Comparison of ENCODE assay signal across 12 cellular contexts in the genomic region with DNA sequence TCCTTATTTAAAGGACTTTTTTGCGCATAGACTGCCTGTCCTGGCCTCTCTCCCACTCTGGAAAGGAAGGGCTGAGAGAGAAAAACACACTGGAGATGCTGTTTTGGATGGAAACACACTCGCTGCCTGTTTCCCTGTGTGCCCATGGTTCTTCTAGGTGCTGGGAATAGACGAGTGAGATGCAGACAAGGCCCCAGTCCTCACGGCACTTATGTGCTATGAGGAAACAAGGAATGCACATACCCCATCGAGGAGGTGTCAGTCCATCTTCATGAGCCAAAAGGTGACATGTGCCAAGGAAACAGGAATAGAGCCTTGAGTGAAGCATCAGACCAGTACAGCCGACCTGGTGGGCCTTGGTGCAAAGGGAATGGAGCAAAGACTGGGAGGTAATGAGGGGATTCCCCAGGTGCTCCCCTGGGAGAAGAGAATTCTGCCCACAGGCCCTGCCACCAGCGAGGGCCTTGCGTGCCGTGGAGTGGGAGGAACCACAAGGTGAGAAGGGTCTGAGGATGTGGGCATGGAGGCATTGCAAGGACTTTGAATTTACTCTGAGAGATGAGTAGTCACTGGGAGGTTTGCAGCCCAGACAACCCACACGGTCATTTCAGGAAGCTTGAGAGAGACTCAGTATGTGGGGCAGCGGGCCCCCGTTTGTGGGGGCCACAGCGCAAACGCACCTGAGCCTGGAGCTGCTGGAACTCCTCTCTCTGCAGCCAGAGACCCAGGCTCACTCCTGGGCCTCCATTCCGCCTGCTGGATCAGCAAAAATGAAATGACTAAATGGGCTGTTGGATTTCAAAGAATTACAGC.
DNase-seq lines count a peak whose midpoint lies in the region; TF ChIP-seq lines count a peak whose summit lies in the region.
"Had no signal": no experiment of that assay in that cellular context is flagged by ENCODE, and none has a peak within 500 bp of the region (broad histone marks: within the 10 kb centered on the region; RNA-seq: fewer than 3 reads in every experiment).

No MANE protein-coding gene starts in this region.

- H3K36me3 ChIP-seq in Peyer's patch (no peaks in the 10 kb centered on the region), muscle layer of duodenum (ENCODE audit: control insufficient read depth in 1 of 2, insufficient read depth in 2 of 2, low read length in 2 of 2) (no peaks in the 10 kb centered on the region), tibial artery (no peaks in the 10 kb centered on the region)

- H3K4me1 ChIP-seq in Peyer's patch = peaks cover 0 to 9% (median 0%) of the 10 kb centered on the region in 4 donors
- peaks cover 4 to 5% of the 10 kb centered on the region in 2 donors for H3K4me1 ChIP-seq in muscle layer of duodenum (ENCODE audit: control insufficient read depth in 1 of 2, insufficient read depth in 2 of 2, low read length in 2 of 2)
- H3K4me1 ChIP-seq in tibial artery = peaks cover 0 to 42% (median 26%) of the 10 kb centered on the region in 4 donors

- H3K4me3 ChIP-seq in Peyer's patch (no peak overlapping the region), muscle layer of duodenum (ENCODE audit: low read depth in 1 of 2, low read length in 2 of 2) (no peak overlapping the region), tibial artery (peak overlapping the region in 1 of 2 donors; percentile 16)

- TF ChIP-seq CTCF in Peyer's patch (IDR thresholded peaks at IDR 0.05) (no peak), tibial artery (IDR thresholded peaks at IDR 0.05) (no peak)

- no peak for DNase-seq in Peyer's patch
- peak; percentile 22 for DNase-seq in dermis blood vessel endothelial cell
- no peak for DNase-seq in tibial artery
- DNase-seq in NOMO-1 treated with dmso at 0.1 percent for 144 hours (lab: John Stamatoyannopoulos, UW; ENCODE audit: unreplicated experiment) = no peak
- no peak for DNase-seq in iPS-NIHi7 (ENCODE audit: extremely low spot score)
- no peak for DNase-seq in GF-D8 (lab: John Stamatoyannopoulos, UW)
- DNase-seq: activated naive CD4-positive, alpha-beta T cell treated with anti-CD3 and anti-CD28 coated beads, Interleukin-2, amount 50 U/mL, for 16 hours; CD4-positive, CD25-positive, alpha-beta regulatory T cell; central memory CD4-positive, alpha-beta T cell; posterior cingulate gyrus; SHP77 treated with DMSO at 0.1 percent for 48 hours had no signal

- H3K27me3 ChIP-seq in Peyer's patch (no peaks in the 10 kb centered on the region), muscle layer of duodenum (ENCODE audit: low read depth, low read length) (no peaks in the 10 kb centered on the region), tibial artery (no peaks in the 10 kb centered on the region)

- TF ChIP-seq POLR2A in Peyer's patch (IDR thresholded peaks at IDR 0.05) = no peak

- H3K9me3 ChIP-seq in Peyer's patch (no peaks in the 10 kb centered on the region), muscle layer of duodenum (ENCODE audit: control insufficient read depth in 1 of 2, low read length in 2 of 2) (no peaks in the 10 kb centered on the region), tibial artery (no peaks in the 10 kb centered on the region)

- intact Hi-C loops in tibial artery (cut with DNase I; ENCODE audit: low total_unique reads) = loop anchor here (10.0 kb wide), 1 partner anchor 303 kb away; no protein-coding TSS in a partner anchor

- peak overlapping the region; percentile 29 to 78 (median 63) for H3K27ac ChIP-seq in Peyer's patch
- peak overlapping the region; percentile 59 for H3K27ac ChIP-seq in muscle layer of duodenum (ENCODE audit: low read length)
- H3K27ac ChIP-seq in tibial artery = peak overlapping the region; percentile 82 to 92
